Comparison of ENCODE assay signal across 8 cellular contexts in genomic region chr7:151736403-151736909, GRCh38.
DNase-seq lines count a peak whose midpoint lies in the region; ATAC-seq and TF ChIP-seq lines count a peak whose summit lies in the region.

No MANE protein-coding gene starts in this region.

- H3K4me3 ChIP-seq in lower leg skin (ENCODE audit: low read depth, poor library complexity, severe bottlenecking) = no peak overlapping the region

- no peak for ATAC-seq in GM21423 (IDR thresholded peaks at IDR 0.05; ENCODE audit: unreplicated experiment)

- peak; percentile 97 for DNase-seq in EH (ENCODE audit: low read depth)
- DNase-seq in NCI-H2227 (lab: John Stamatoyannopoulos, UW; ENCODE audit: unreplicated experiment) = peak; percentile 82
- DNase-seq in cerebellar cortex (ENCODE audit: low spot score) = peak; percentile 92
- DNase-seq in lower leg skin (ENCODE audit: low spot score in 2 of 2) = peak; percentile 63 to 93
- peak; percentile 81 for DNase-seq in ureter (ENCODE audit: low spot score)
- DNase-seq in activated T-cell treated with anti-CD3 and anti-CD28 coated beads, Interleukin-2, amount 50 U/mL, for 48 hours = no peak
- no peak for DNase-seq in superior temporal gyrus (ENCODE audit: extremely low spot score)

- 7 to 8% methylated on average over 10 of the region's 10 CpGs for WGBS in lower leg skin, 2 donors

- intact Hi-C loops in lower leg skin (cut with DNase I; ENCODE audit: low total_unique reads) = no loop called here

- TF ChIP-seq CTCF in lower leg skin (IDR thresholded peaks at IDR 0.05) = no peak

- TF ChIP-seq POLR2A in lower leg skin (IDR thresholded peaks at IDR 0.05) = no peak

Comparison
In these comparisons a context has a peak if more than half of its experiments do, and no peak if none do; other contexts are left out.
1. DNase-seq: peak in EH (single experiment), NCI-H2227 (single experiment), cerebellar cortex (single experiment), lower leg skin (2 of 2) and ureter (single experiment); none in activated T-cell treated with anti-CD3 and anti-CD28 coated beads, Interleukin-2, amount 50 U/mL, for 48 hours (0 of 2) and superior temporal gyrus (single experiment).